ENCODE assay signal across 8 cellular contexts in the genomic region with DNA sequence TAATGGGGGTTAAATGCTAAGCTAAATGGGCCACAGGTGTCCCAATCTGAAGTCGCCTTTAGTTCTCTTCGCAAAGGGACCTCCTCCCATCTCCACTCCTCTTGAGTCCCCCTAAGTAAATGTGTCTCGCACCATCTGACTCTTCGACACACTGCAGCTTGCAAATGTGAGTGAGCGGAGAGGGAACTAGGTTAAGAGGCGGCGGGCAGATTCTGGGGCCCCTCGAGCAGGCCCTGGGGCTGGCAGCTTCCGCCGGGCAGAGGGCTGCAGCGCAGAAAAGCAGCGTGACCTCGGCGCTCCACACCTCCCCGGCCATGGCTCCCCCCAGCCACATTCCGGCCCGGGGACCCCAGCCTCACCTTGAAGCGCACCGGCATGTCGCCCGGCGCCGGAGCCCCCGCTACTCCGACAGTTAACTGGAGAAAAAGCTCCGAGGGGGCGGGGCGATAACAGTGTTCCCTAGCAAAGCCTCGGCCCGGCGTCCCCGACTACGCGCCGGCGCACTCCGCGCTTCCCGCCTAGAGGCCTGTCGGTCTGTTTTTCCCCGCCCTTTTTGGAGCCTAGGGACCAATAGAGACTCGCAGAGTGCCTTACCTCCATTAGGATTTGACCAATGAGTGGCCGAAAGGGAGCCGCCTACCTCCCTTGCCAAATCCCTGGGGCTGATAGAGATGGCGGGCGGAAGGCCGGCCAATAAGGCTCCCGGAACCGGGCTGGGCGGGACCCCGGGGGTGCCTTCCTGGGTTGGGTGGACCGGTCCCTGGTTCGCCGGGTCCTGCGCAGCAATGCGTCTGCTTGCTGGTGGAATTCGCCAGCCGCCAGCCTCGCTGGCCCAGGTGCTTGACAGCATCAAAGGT. TPM values are rescaled to one million over a fixed set of nuclear protein-coding genes. Genes with fewer than 3 reads are reported as not detected.
DNase-seq lines count a peak whose midpoint lies in the region; ATAC-seq and TF ChIP-seq lines count a peak whose summit lies in the region.

A gene with protein sequence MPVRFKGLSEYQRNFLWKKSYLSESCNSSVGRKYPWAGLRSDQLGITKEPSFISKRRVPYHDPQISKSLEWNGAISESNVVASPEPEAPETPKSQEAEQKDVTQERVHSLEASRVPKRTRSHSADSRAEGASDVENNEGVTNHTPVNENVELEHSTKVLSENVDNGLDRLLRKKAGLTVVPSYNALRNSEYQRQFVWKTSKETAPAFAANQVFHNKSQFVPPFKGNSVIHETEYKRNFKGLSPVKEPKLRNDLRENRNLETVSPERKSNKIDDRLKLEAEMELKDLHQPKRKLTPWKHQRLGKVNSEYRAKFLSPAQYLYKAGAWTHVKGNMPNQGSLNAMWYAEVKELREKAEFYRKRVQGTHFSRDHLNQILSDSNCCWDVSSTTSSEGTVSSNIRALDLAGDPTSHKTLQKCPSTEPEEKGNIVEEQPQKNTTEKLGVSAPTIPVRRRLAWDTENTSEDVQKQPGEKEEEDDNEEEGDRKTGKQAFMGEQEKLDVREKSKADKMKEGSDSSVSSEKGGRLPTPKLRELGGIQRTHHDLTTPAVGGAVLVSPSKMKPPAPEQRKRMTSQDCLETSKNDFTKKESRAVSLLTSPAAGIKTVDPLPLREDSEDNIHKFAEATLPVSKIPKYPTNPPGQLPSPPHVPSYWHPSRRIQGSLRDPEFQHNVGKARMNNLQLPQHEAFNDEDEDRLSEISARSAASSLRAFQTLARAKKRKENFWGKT (minus strand): TSS at position 494 of the 857 bp plus-strand sequence. CDS start 117 bp downstream, at position 377.

- peak within 1 kb of the TSS; percentile 87 for H3K4me3 Mint-ChIP-seq in activated naive CD8-positive, alpha-beta T cell treated with anti-CD3 and anti-CD28 coated beads, Interleukin-2, amount 50 U/mL, for 24 hours

- H3K27me3 Mint-ChIP-seq in activated naive CD8-positive, alpha-beta T cell treated with anti-CD3 and anti-CD28 coated beads, Interleukin-2, amount 50 U/mL, for 24 hours: no peaks in the 10 kb centered on the region

- peak within 1 kb of the TSS; percentile 48 for H3K14ac ChIP-seq in trophoblast cell (ENCODE audit: low read length)

- no peak within 1 kb of the TSS for H3K23ac ChIP-seq in trophoblast cell (ENCODE audit: low read length)

- H3K27ac Mint-ChIP-seq in activated naive CD8-positive, alpha-beta T cell treated with anti-CD3 and anti-CD28 coated beads, Interleukin-2, amount 50 U/mL, for 24 hours: peak within 1 kb of the TSS; percentile 55

- peak within 1 kb of the TSS; percentile 8 for H2BK5ac ChIP-seq in trophoblast cell (ENCODE audit: low read depth, low read length, poor library complexity)

- H3K36me3 Mint-ChIP-seq in activated naive CD8-positive, alpha-beta T cell treated with anti-CD3 and anti-CD28 coated beads, Interleukin-2, amount 50 U/mL, for 24 hours (ENCODE audit: low read depth): peaks cover 2% of the 10 kb centered on the region

- H3K4me2 ChIP-seq in trophoblast cell (ENCODE audit: low read length): peak within 1 kb of the TSS; percentile 74

- H3K79me2 ChIP-seq in trophoblast cell (ENCODE audit: control insufficient read depth, insufficient read depth, low read length, poor library complexity): peaks cover 4% of the 10 kb centered on the region

- TF ChIP-seq EP300 in transverse colon (IDR thresholded peaks at IDR 0.05; ENCODE audit: low read depth): no peak

- H3K4me3 ChIP-seq in GM12865 (ENCODE audit: low read depth, low read length) (peak within 1 kb of the TSS; percentile 85), trophoblast cell (ENCODE audit: low read depth, low read length) (peak within 1 kb of the TSS; percentile 90), transverse colon (peak within 1 kb of the TSS; percentile 60 to 95 (median 70))

- H3K9ac ChIP-seq in trophoblast cell (ENCODE audit: low read length): peak within 1 kb of the TSS; percentile 85

- H2BK120ac ChIP-seq in trophoblast cell (ENCODE audit: insufficient read depth, low read length, poor library complexity): peak within 1 kb of the TSS; percentile 10

- H3K36me3 ChIP-seq in trophoblast cell (ENCODE audit: control insufficient read depth in 1 of 2, insufficient read depth in 2 of 2, low read length in 2 of 2) (no peaks in the 10 kb centered on the region), transverse colon (no peaks in the 10 kb centered on the region)

- no peaks in the 10 kb centered on the region for H3K79me1 ChIP-seq in trophoblast cell (ENCODE audit: low read length)

- DNase-seq in GM12865 (ENCODE audit: low read depth): peak; percentile 98
- peak; percentile 96 for DNase-seq in NCI-H1417 treated with DMSO at 0.1 percent for 48 hours (lab: John Stamatoyannopoulos, UW)
- peak; percentile 95 for DNase-seq in SW480 (ENCODE audit: low spot score)
- DNase-seq in activated naive CD8-positive, alpha-beta T cell treated with anti-CD3 and anti-CD28 coated beads, Interleukin-2, amount 50 U/mL, for 24 hours: peak; percentile 96
- DNase-seq in cardiac septum (ENCODE audit: low spot score): peak; percentile 99
- DNase-seq in trophoblast cell: peak; percentile 99
- peak; percentile 97 for DNase-seq in transverse colon

- TF ChIP-seq POLR2A in transverse colon (IDR thresholded peaks at IDR 0.05): peak; percentile 44

- H3K27ac ChIP-seq in trophoblast cell (ENCODE audit: low read depth, low read length): no peak within 1 kb of the TSS
- H3K27ac ChIP-seq in transverse colon: peak within 1 kb of the TSS; percentile 79 to 89 (median 80)

- no peaks in the 10 kb centered on the region for H3K27me3 ChIP-seq in trophoblast cell (ENCODE audit: insufficient read depth, low read length)
- no peaks in the 10 kb centered on the region for H3K27me3 ChIP-seq in transverse colon

- peaks cover 0 to 2% of the 10 kb centered on the region in 2 experiments for H3K4me1 ChIP-seq in trophoblast cell (ENCODE audit: control insufficient read depth in 1 of 2, insufficient read depth in 2 of 2, low read length in 2 of 2)
- H3K4me1 ChIP-seq in transverse colon: peaks cover 5 to 29% (median 14%) of the 10 kb centered on the region in 4 donors

- H3K9me3 ChIP-seq in trophoblast cell (ENCODE audit: insufficient read depth, low read depth, low read length) (no peaks in the 10 kb centered on the region), transverse colon (no peaks in the 10 kb centered on the region)

- in situ Hi-C loops in transverse colon (cut with MboI; ENCODE audit: low pct_ligation_motif_present in 1 of 4, low pct_unique_long_range_greater_than_20kb in 1 of 4, low sequenced_read_pairs in 3 of 4): loop anchor here in 1 of 4 donors (25.0 kb wide), 1 partner anchor 355 kb away; a partner anchor contains a TSS

- peak; percentile 99 for ATAC-seq in HG02763 (IDR thresholded peaks at IDR 0.05; ENCODE audit: unreplicated experiment)
- ATAC-seq in activated naive CD8-positive, alpha-beta T cell treated with anti-CD3 and anti-CD28 coated beads, Interleukin-2, amount 50 U/mL, for 24 hours: peak; percentile 97

- no peak within 1 kb of the TSS for H4K91ac ChIP-seq in trophoblast cell (ENCODE audit: low read depth, low read length)

- no peak within 1 kb of the TSS for H2BK12ac ChIP-seq in trophoblast cell (ENCODE audit: low read length)

- no peaks in the 10 kb centered on the region for H3K9me3 Mint-ChIP-seq in activated naive CD8-positive, alpha-beta T cell treated with anti-CD3 and anti-CD28 coated beads, Interleukin-2, amount 50 U/mL, for 24 hours

- TF ChIP-seq CTCF in GM12865 (IDR thresholded peaks at IDR 0.05; ENCODE audit: insufficient read depth, low read depth, low read length, missing control alignments) (no peak), transverse colon (IDR thresholded peaks at IDR 0.05) (no peak)

- WGBS in trophoblast cell (ENCODE audit: extremely low coverage, insufficient coverage, insufficient read length): no CpG with 5 or more reads among the region's 59 CpGs
- WGBS in transverse colon (ENCODE audit: low coverage in 1 of 2), 2 donors: 1% methylated on average over 47 of the region's 59 CpGs; no CpG with 5 or more reads in 1 of the 2 donors

- H4K8ac ChIP-seq in trophoblast cell (ENCODE audit: low read depth, low read length): peak within 1 kb of the TSS; percentile 94

- H3K18ac ChIP-seq in trophoblast cell (ENCODE audit: low read length): peak within 1 kb of the TSS; percentile 63

- intact Hi-C loops in cardiac septum (cut with DNase I): loop anchor here (5.0 kb wide), 2 partner anchors 280 to 975 kb away; a partner anchor contains a TSS
- intact Hi-C loops in transverse colon (cut with DNase I; ENCODE audit: low total_unique reads): no loop called here

- peak within 1 kb of the TSS; percentile 74 for H2AFZ ChIP-seq in trophoblast cell (ENCODE audit: insufficient read depth, low read length, poor library complexity)

- H3K4me1 Mint-ChIP-seq in activated naive CD8-positive, alpha-beta T cell treated with anti-CD3 and anti-CD28 coated beads, Interleukin-2, amount 50 U/mL, for 24 hours: peaks cover 34% of the 10 kb centered on the region

- H3K4ac ChIP-seq in trophoblast cell (ENCODE audit: low read depth, low read length): no peak within 1 kb of the TSS

- H2AK5ac ChIP-seq in trophoblast cell (ENCODE audit: low read length): no peak within 1 kb of the TSS

- H4K12ac ChIP-seq in trophoblast cell (ENCODE audit: low read depth, low read length): peak within 1 kb of the TSS; percentile 65

RNA-seq across cellular contexts. Expression of the gene that starts here (rescaled TPM):
- total RNA-seq in cardiac septum: 5.0 TPM
- polyA plus RNA-seq in trophoblast cell (2013): 3.8 and 4.2 TPM in 2 replicates
- total RNA-seq in transverse colon: 10 to 100 TPM in 3 of 4 donors, 1 to 10 TPM in 1; 8.2 to 23.5 (median 13.4) TPM
